In the genomic region with DNA sequence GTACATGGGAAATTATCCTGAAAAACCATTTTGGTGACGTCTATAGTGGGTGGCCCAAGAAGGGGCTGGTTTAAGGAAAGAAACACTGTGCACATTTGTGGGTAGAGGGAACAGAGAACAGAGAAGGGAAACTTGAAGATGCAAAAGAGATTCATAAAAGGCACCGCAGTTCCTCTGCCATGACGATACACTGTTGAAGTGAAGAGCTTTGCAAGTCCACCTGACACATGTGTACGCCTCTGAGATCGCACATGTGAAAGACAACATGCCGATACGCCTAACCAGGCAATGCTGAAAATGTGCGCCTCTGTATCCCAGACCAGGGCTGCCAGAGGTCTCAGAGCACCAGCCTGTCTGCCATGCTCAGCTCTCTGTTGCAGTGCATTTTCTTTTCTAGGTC, we compare ENCODE assay signal across 9 cellular contexts.
DNase-seq lines count a peak whose midpoint lies in the region; ATAC-seq and TF ChIP-seq lines count a peak whose summit lies in the region.
"Had no signal": no experiment of that assay in that cellular context is flagged by ENCODE, and none has a peak within 500 bp of the region (broad histone marks: within the 10 kb centered on the region; RNA-seq: fewer than 3 reads in every experiment).

No MANE protein-coding gene starts in this region.

- no peak overlapping the region for H3K27ac ChIP-seq in colonic mucosa

- no peak overlapping the region for H3K9ac ChIP-seq in colonic mucosa (ENCODE audit: low read depth in 2 of 2, low read length in 2 of 2)

- DNase-seq in germinal center (ENCODE audit: low spot score) (peak; percentile 60), erythroblast (lab: John Stamatoyannopoulos, UW) (no peak), iPS-NIHi7 (ENCODE audit: extremely low spot score) (no peak), SK-N-DZ (ENCODE audit: low spot score) (no peak), colonic mucosa (no peak)
- DNase-seq: activated CD8-positive, alpha-beta memory T cell treated with anti-CD3 and anti-CD28 coated beads, Interleukin-2, amount 50 U/mL, for 4 hours had no signal

- intact Hi-C loops in colonic mucosa (cut with DNase I) = no loop called here

- H3K27me3 ChIP-seq in colonic mucosa = no peaks in the 10 kb centered on the region

- peak; percentile 99 for ATAC-seq in GM18873 (IDR thresholded peaks at IDR 0.05; ENCODE audit: low FRiP score, unreplicated experiment)
- ATAC-seq in GM21619 (IDR thresholded peaks at IDR 0.05; ENCODE audit: unreplicated experiment) = peak; percentile 96
- peak; percentile 78 for ATAC-seq in HG03108 (IDR thresholded peaks at IDR 0.05; ENCODE audit: unreplicated experiment)

- H3K4me3 ChIP-seq in colonic mucosa = no peak overlapping the region

- no peaks in the 10 kb centered on the region for H3K9me3 ChIP-seq in colonic mucosa

- TF ChIP-seq CTCF in colonic mucosa (IDR thresholded peaks at IDR 0.05) = no peak

- no peaks in the 10 kb centered on the region for H3K36me3 ChIP-seq in colonic mucosa

- TF ChIP-seq POLR2A in erythroblast (IDR thresholded peaks at IDR 0.05; ENCODE audit: low read length) = no peak

- H3K4me1 ChIP-seq in colonic mucosa = no peaks in the 10 kb centered on the region
